ENCODE assay signal across 15 cellular contexts in genomic region chr16:68216240-68216639, GRCh38. TPM values are rescaled to one million over a fixed set of nuclear protein-coding genes. Genes with fewer than 3 reads are reported as not detected.
DNase-seq lines count a peak whose midpoint lies in the region; ATAC-seq, FAIRE-seq and TF ChIP-seq lines count a peak whose summit lies in the region.
"Had no signal": no experiment of that assay in that cellular context is flagged by ENCODE, and none has a peak within 500 bp of the region (broad histone marks: within the 10 kb centered on the region; RNA-seq: fewer than 3 reads in every experiment).

No MANE protein-coding gene starts in this region.

- H3K27me3 ChIP-seq in bronchial epithelial cell (ENCODE audit: control insufficient read depth, insufficient read depth, low read length) (no peaks in the 10 kb centered on the region), gastrocnemius medialis (no peaks in the 10 kb centered on the region), esophagus squamous epithelium (no peaks in the 10 kb centered on the region)

- H3K27ac Mint-ChIP-seq in activated naive CD4-positive, alpha-beta T cell treated with anti-CD3 and anti-CD28 coated beads, Interleukin-2, amount 10 ng/mL, durations not matched to agents 7 days and 5 days, result peak overlapping the region; percentile 74
- peak overlapping the region in 1 of 2 donors; percentile 68 for H3K27ac Mint-ChIP-seq in activated naive CD4-positive, alpha-beta T cell treated with anti-CD3 and anti-CD28 coated beads, Interleukin-2, amount 50 U/mL, for 72 hours

- TF ChIP-seq CTCF in bronchial epithelial cell (IDR thresholded peaks at IDR 0.05; ENCODE audit: insufficient read depth, low read length, severe bottlenecking), result no peak
- no peak for TF ChIP-seq CTCF in gastrocnemius medialis (IDR thresholded peaks at IDR 0.05 in 4 of 5, conservative IDR thresholded peaks at IDR 0.05 in 1 of 5)
- no peak for TF ChIP-seq CTCF in esophagus squamous epithelium (IDR thresholded peaks at IDR 0.05)

- no peaks in the 10 kb centered on the region for H3K9me3 Mint-ChIP-seq in activated naive CD4-positive, alpha-beta T cell treated with anti-CD3 and anti-CD28 coated beads, Interleukin-2, amount 10 ng/mL, durations not matched to agents 7 days and 5 days
- no peaks in the 10 kb centered on the region for H3K9me3 Mint-ChIP-seq in activated naive CD4-positive, alpha-beta T cell treated with anti-CD3 and anti-CD28 coated beads, Interleukin-2, amount 50 U/mL, for 72 hours
- H3K9me3 Mint-ChIP-seq: H9 had no signal

- in situ Hi-C loops in gastrocnemius medialis (cut with MboI; ENCODE audit: low sequenced_read_pairs in 4 of 4), result loop anchor here in 1 of 4 donors (10.0 kb wide), 1 partner anchor 111 kb away; no protein-coding TSS in a partner anchor

- no peak for FAIRE-seq in bronchial epithelial cell (lab: Jason Lieb, UNC)

- H3K36me3 ChIP-seq in bronchial epithelial cell (ENCODE audit: control insufficient read depth, insufficient read depth, low read length) (peaks cover 2% of the 10 kb centered on the region), gastrocnemius medialis (no peaks in the 10 kb centered on the region), esophagus squamous epithelium (peaks cover 0 to 11% (median 0%) of the 10 kb centered on the region in 3 donors)

- TF ChIP-seq POLR2A in gastrocnemius medialis (IDR thresholded peaks at IDR 0.05) (no peak), esophagus squamous epithelium (IDR thresholded peaks at IDR 0.05) (no peak)

- intact Hi-C loops in gastrocnemius medialis (cut with DNase I; ENCODE audit: low total_unique reads), result no loop called here
- intact Hi-C loops in esophagus squamous epithelium (cut with DNase I), result no loop called here

- ATAC-seq in activated naive CD4-positive, alpha-beta T cell treated with anti-CD3 and anti-CD28 coated beads, Interleukin-2, amount 50 U/mL, for 72 hours, result no peak
- no peak for ATAC-seq in gastrocnemius medialis
- ATAC-seq: Panc1, Right ventricle myocardium inferior had no signal

- 84 to 90% methylated on average over 3 of the region's 3 CpGs for WGBS in esophagus squamous epithelium, 2 donors

- no peak overlapping the region for H3K4me3 ChIP-seq in bronchial epithelial cell (ENCODE audit: low read depth, low read length)
- no peak overlapping the region for H3K4me3 ChIP-seq in gastrocnemius medialis
- no peak overlapping the region for H3K4me3 ChIP-seq in esophagus squamous epithelium

- H3K27me3 Mint-ChIP-seq in activated naive CD4-positive, alpha-beta T cell treated with anti-CD3 and anti-CD28 coated beads, Interleukin-2, amount 10 ng/mL, durations not matched to agents 7 days and 5 days, result no peaks in the 10 kb centered on the region

- H3K9me3 ChIP-seq in gastrocnemius medialis, result no peaks in the 10 kb centered on the region
- no peaks in the 10 kb centered on the region for H3K9me3 ChIP-seq in esophagus squamous epithelium

- CTCF ChIA-PET in activated naive CD4-positive, alpha-beta T cell treated with anti-CD3 and anti-CD28 coated beads, Interleukin-2, amount 10 ng/mL, durations not matched to agents 7 days and 5 days (lab: Charles Lee), result interaction anchor here (1.5 to 1.9 kb wide), 2 partner anchors 11 to 14 kb away, joined by 3 to 4 read pairs; no protein-coding TSS in a partner anchor

- H3K4me3 Mint-ChIP-seq in activated naive CD4-positive, alpha-beta T cell treated with anti-CD3 and anti-CD28 coated beads, Interleukin-2, amount 10 ng/mL, durations not matched to agents 7 days and 5 days, result no peak overlapping the region
- H3K4me3 Mint-ChIP-seq: H9 had no signal

- H3K4me1 ChIP-seq in gastrocnemius medialis (peaks cover 4 to 12% of the 10 kb centered on the region in 2 donors), esophagus squamous epithelium (no peaks in the 10 kb centered on the region)

- peaks cover 12% of the 10 kb centered on the region for H3K4me1 Mint-ChIP-seq in activated naive CD4-positive, alpha-beta T cell treated with anti-CD3 and anti-CD28 coated beads, Interleukin-2, amount 10 ng/mL, durations not matched to agents 7 days and 5 days

- H3K36me3 Mint-ChIP-seq in activated naive CD4-positive, alpha-beta T cell treated with anti-CD3 and anti-CD28 coated beads, Interleukin-2, amount 10 ng/mL, durations not matched to agents 7 days and 5 days, result peaks cover 42% of the 10 kb centered on the region
- H3K36me3 Mint-ChIP-seq in activated naive CD4-positive, alpha-beta T cell treated with anti-CD3 and anti-CD28 coated beads, Interleukin-2, amount 50 U/mL, for 72 hours, result no peaks in the 10 kb centered on the region

- no peak for DNase-seq in activated naive CD4-positive, alpha-beta T cell treated with anti-CD3 and anti-CD28 coated beads, Interleukin-2, amount 10 ng/mL, durations not matched to agents 7 days and 5 days
- no peak for DNase-seq in activated naive CD4-positive, alpha-beta T cell treated with anti-CD3 and anti-CD28 coated beads, Interleukin-2, amount 50 U/mL, for 72 hours (ENCODE audit: low spot score in 2 of 2)
- DNase-seq in DMS53 treated with DMSO at 0.1 percent for 48 hours (lab: John Stamatoyannopoulos, UW; ENCODE audit: unreplicated experiment) (peak; percentile 37), bronchial epithelial cell (ENCODE audit: low read depth) (peak; percentile 35), gastrocnemius medialis (no peak), SIG-M5 treated with dmso at 0.1 percent for 504 hours (lab: John Stamatoyannopoulos, UW; ENCODE audit: unreplicated experiment) (no peak), esophagus squamous epithelium (lab: John Stamatoyannopoulos, UW) (no peak)
- DNase-seq in stimulated activated CD8-positive, alpha-beta memory T cell treated with anti-CD3 and anti-CD28 coated beads, Interleukin-4, amount 100 ng/mL, for 48 hours, result no peak
- DNase-seq: H9, MM.1S, NCI-H1105, NCI-H187, NCI-H446 had no signal

- H3K27ac ChIP-seq in gastrocnemius medialis (peak overlapping the region in 3 of 4 donors; percentile 10 to 44 (median 32)), esophagus squamous epithelium (no peak overlapping the region)

RNA-seq across cellular contexts. Expression of gene ESRP2, which starts 19.7 kb away (rescaled TPM):
- under 1 TPM; 0.43 to 0.48 TPM for total RNA-seq in activated naive CD4-positive, alpha-beta T cell treated with anti-CD3 and anti-CD28 coated beads, Interleukin-2, amount 50 U/mL, for 72 hours
- total RNA-seq in bronchial epithelial cell, result 49.0 and 95.2 TPM in 2 replicates
- under 1 TPM in 3 of 4 donors, not detected in 1; 0.11 to 0.51 (median 0.13) TPM for total RNA-seq in gastrocnemius medialis
- 100 to 1,000 TPM in 3 of 4 donors, 10 to 100 TPM in 1; 44.6 to 137 (median 118) TPM for total RNA-seq in esophagus squamous epithelium

RNA-seq across cellular contexts. Expression of gene PLA2G15, which starts 28.9 kb away (rescaled TPM):
- total RNA-seq in activated naive CD4-positive, alpha-beta T cell treated with anti-CD3 and anti-CD28 coated beads, Interleukin-2, amount 50 U/mL, for 72 hours, result 1 to 10 TPM; 9.7 to 9.8 TPM
- total RNA-seq in bronchial epithelial cell (8.2 and 9.2 TPM in 2 replicates), gastrocnemius medialis (10 to 100 TPM; 67.8 to 91.3 (median 84.8) TPM), esophagus squamous epithelium (1 to 10 TPM; 3.3 to 9.8 (median 6.6) TPM)

RNA-seq across cellular contexts. Expression of gene SLC7A6, which starts 48.1 kb away (rescaled TPM):
- 10 to 100 TPM; 69.0 to 97.7 TPM for total RNA-seq in activated naive CD4-positive, alpha-beta T cell treated with anti-CD3 and anti-CD28 coated beads, Interleukin-2, amount 50 U/mL, for 72 hours
- 9.1 and 19.7 TPM in 2 replicates for total RNA-seq in bronchial epithelial cell
- total RNA-seq in gastrocnemius medialis, result 100 to 1,000 TPM in 3 of 4 donors, 10 to 100 TPM in 1; 97.3 to 205 (median 117) TPM
- total RNA-seq in esophagus squamous epithelium, result 10 to 100 TPM in 1 of 4 donors, 1 to 10 TPM in 3; 5.7 to 28.2 (median 7.9) TPM

Comparison
In these comparisons a context has a peak if more than half of its experiments do, and no peak if none do; other contexts are left out.
1. DNase-seq: peak in DMS53 treated with DMSO at 0.1 percent for 48 hours (single experiment) and bronchial epithelial cell (single experiment); none in activated naive CD4-positive, alpha-beta T cell treated with anti-CD3 and anti-CD28 coated beads, Interleukin-2, amount 10 ng/mL, durations not matched to agents 7 days and 5 days (single experiment), activated naive CD4-positive, alpha-beta T cell treated with anti-CD3 and anti-CD28 coated beads, Interleukin-2, amount 50 U/mL, for 72 hours (0 of 2), gastrocnemius medialis (0 of 2), stimulated activated CD8-positive, alpha-beta memory T cell treated with anti-CD3 and anti-CD28 coated beads, Interleukin-4, amount 100 ng/mL, for 48 hours (single experiment), SIG-M5 treated with dmso at 0.1 percent for 504 hours (single experiment) and esophagus squamous epithelium (single experiment).
2. H3K27ac ChIP-seq: peak in gastrocnemius medialis (3 of 4); none in esophagus squamous epithelium (0 of 4).
3. RNA of gene ESRP2, which starts 19.7 kb away (total RNA-seq): 44.6 to 137 TPM in esophagus squamous epithelium and 49.0 to 95.2 TPM in bronchial epithelial cell; 0.43 to 0.48 TPM in activated naive CD4-positive, alpha-beta T cell treated with anti-CD3 and anti-CD28 coated beads, Interleukin-2, amount 50 U/mL, for 72 hours and 0.11 to 0.51 TPM in gastrocnemius medialis; every median in the first group is over 10 times any median in the second.